ENCODE assay signal across 8 cellular contexts in genomic region chr11:13668957-13669521, GRCh38. TPM values are rescaled to one million over a fixed set of nuclear protein-coding genes. Genes with fewer than 3 reads are reported as not detected.
DNase-seq lines count a peak whose midpoint lies in the region; ATAC-seq, FAIRE-seq and TF ChIP-seq lines count a peak whose summit lies in the region.

No MANE protein-coding gene starts in this region.

- H3K27ac ChIP-seq in Peyer's patch = peak overlapping the region; percentile 86 to 91 (median 88)
- H3K27ac ChIP-seq in heart right ventricle = peak overlapping the region; percentile 49 to 96 (median 88)

- peak; percentile 89 for FAIRE-seq in GM19239 (lab: Jason Lieb, UNC)

- CTCF ChIA-PET in activated naive CD4-positive, alpha-beta T cell treated with anti-CD3 and anti-CD28 coated beads for 36 hours (lab: Charles Lee) = no interaction called here

- H3K36me3 ChIP-seq in Peyer's patch (no peaks in the 10 kb centered on the region), heart right ventricle (no peaks in the 10 kb centered on the region)

- ATAC-seq in HG03378 (IDR thresholded peaks at IDR 0.05; ENCODE audit: unreplicated experiment) (peak; percentile 2), heart right ventricle (peak in 6 of 8 donors; percentile 13 to 47 (median 20)), HG03565 (IDR thresholded peaks at IDR 0.05; ENCODE audit: unreplicated experiment) (no peak)

- peak in 1 of 2 donors; percentile 18 for TF ChIP-seq POLR2A in Peyer's patch (IDR thresholded peaks at IDR 0.05)

- H3K9me3 ChIP-seq in Peyer's patch (no peaks in the 10 kb centered on the region), heart right ventricle (no peaks in the 10 kb centered on the region)

- H3K4me3 ChIP-seq in Peyer's patch (peak overlapping the region; percentile 77 to 96 (median 88)), heart right ventricle (peak overlapping the region; percentile 70 to 98 (median 87)), retinal pigment epithelial cell (ENCODE audit: low read length) (peak overlapping the region; percentile 75)

- no peaks in the 10 kb centered on the region for H3K9me3 Mint-ChIP-seq in activated naive CD4-positive, alpha-beta T cell treated with anti-CD3 and anti-CD28 coated beads for 36 hours

- H3K27ac Mint-ChIP-seq in activated naive CD4-positive, alpha-beta T cell treated with anti-CD3 and anti-CD28 coated beads for 36 hours = peak overlapping the region; percentile 87

- H3K36me3 Mint-ChIP-seq in activated naive CD4-positive, alpha-beta T cell treated with anti-CD3 and anti-CD28 coated beads for 36 hours (ENCODE audit: low read depth) = peaks cover 13% of the 10 kb centered on the region

- DNase-seq in AG20443 (ENCODE audit: low spot score) (peak; percentile 49), GM19239 (ENCODE audit: insufficient read length, low spot score) (no peak), Peyer's patch (peak; percentile 32 to 76 (median 70)), heart right ventricle (peak; percentile 16 to 49), retinal pigment epithelial cell (ENCODE audit: low read depth) (no peak)
- DNase-seq in activated naive CD4-positive, alpha-beta T cell treated with anti-CD3 and anti-CD28 coated beads for 36 hours = peak; percentile 39

- TF ChIP-seq CTCF in Peyer's patch (IDR thresholded peaks at IDR 0.05) (no peak), heart right ventricle (IDR thresholded peaks at IDR 0.05) (no peak), retinal pigment epithelial cell (conservative IDR thresholded peaks at IDR 0.05; ENCODE audit: low read depth, low read length) (no peak)

- peak overlapping the region; percentile 95 for H3K4me3 Mint-ChIP-seq in activated naive CD4-positive, alpha-beta T cell treated with anti-CD3 and anti-CD28 coated beads for 36 hours

- H3K27me3 ChIP-seq in Peyer's patch = no peaks in the 10 kb centered on the region
- H3K27me3 ChIP-seq in heart right ventricle = no peaks in the 10 kb centered on the region

- intact Hi-C loops in activated naive CD4-positive, alpha-beta T cell treated with anti-CD3 and anti-CD28 coated beads for 36 hours (cut with micrococcal nuclease) = loop anchor here (1.0 to 10.0 kb wide), 10 partner anchors 182 to 828 kb away; partner anchors contain the start of genes BMAL1, BTBD10, COPB1 and SPON1
- intact Hi-C loops in heart right ventricle (cut with DNase I) = no loop called here

- H3K4me1 ChIP-seq in Peyer's patch = peaks cover 0 to 13% (median 0%) of the 10 kb centered on the region in 4 donors
- H3K4me1 ChIP-seq in heart right ventricle = peaks cover 0 to 56% (median 26%) of the 10 kb centered on the region in 9 donors

- 1% methylated on average over 33 of the region's 33 CpGs for WGBS in heart right ventricle, 2 donors

- peaks cover 3% of the 10 kb centered on the region for H3K27me3 Mint-ChIP-seq in activated naive CD4-positive, alpha-beta T cell treated with anti-CD3 and anti-CD28 coated beads for 36 hours (ENCODE audit: low read depth)

- H3K4me1 Mint-ChIP-seq in activated naive CD4-positive, alpha-beta T cell treated with anti-CD3 and anti-CD28 coated beads for 36 hours (ENCODE audit: low read depth) = peaks cover 40% of the 10 kb centered on the region

RNA-seq across cellular contexts. Expression of gene FAR1, which starts 0.6 kb away (rescaled TPM):
- total RNA-seq in Peyer's patch = 100 to 1,000 TPM in 1 of 4 donors, 10 to 100 TPM in 3; 35.2 to 125 (median 74.0) TPM
- total RNA-seq in activated naive CD4-positive, alpha-beta T cell treated with anti-CD3 and anti-CD28 coated beads for 36 hours = 10 to 100 TPM; 37.2 to 42.3 TPM
- 10 to 100 TPM; 28.4 to 45.9 (median 38.8) TPM for total RNA-seq in heart right ventricle
- polyA plus RNA-seq in heart right ventricle = 10 to 100 TPM; 13.3 to 23.0 TPM

Comparison
In these comparisons a context has a peak if more than half of its experiments do, and no peak if none do; other contexts are left out.
1. DNase-seq: peak in AG20443 (single experiment), Peyer's patch (3 of 3), activated naive CD4-positive, alpha-beta T cell treated with anti-CD3 and anti-CD28 coated beads for 36 hours (single experiment) and heart right ventricle (2 of 2); none in GM19239 (single experiment) and retinal pigment epithelial cell (single experiment).
2. Peak in every context shown above with its lines, with median percentiles within 50 percentile points of each other: H3K4me3 ChIP-seq.